ENCODE assay signal across 1 cellular context in the genomic region with DNA sequence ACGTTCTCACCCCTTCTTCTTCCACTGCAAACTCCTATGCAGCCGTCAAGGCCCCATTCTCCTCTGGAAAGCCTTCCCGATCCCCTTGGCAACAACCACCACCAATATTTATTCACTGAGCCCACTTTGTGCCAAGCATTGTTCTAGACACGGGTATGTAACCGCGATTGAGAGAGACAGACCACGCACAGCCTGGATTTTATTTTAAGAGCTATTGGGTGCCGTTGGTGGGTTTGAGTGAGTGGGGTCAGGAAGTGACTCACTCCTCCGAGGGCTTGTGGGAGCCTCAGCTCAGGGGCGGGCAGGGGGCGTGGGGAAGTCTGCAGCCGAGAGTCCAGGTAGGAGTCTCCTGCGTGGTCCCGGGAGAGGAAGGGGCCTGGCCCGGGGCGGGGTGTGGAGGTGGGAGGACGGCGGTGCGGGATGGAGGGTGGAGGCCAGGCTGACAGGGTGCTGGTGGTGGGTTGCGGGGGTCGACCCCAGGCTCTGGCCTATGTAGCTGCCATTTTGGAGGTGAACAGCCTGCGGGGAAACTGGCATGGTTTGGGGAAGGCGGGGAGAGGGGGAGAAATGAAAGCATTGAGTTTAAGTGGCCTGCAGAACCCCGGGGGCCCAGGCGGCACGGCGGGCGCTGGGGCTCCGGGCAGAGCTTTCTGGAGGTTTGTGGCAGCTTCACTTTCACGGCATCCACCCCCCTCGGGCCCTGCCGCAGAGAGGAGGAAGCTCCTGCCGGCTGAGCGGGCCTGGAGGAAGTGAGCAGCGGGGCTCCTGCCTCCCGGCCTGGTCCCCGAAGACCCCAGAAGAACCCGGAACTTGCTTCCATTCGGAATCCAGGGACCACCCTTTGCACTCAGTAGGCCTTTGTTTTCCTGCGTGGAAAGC.
A peak's percentile ranks its signal among the peaks of the same experiment; 100 is the strongest.
TF ChIP-seq lines count a peak whose summit lies in the region.

No MANE protein-coding gene starts in this region.

TF ChIP-seq in GM12878, 131 proteins besides CTCF, POLR2A, EP300 and RAD21 (continued from another document and continues in another):
- TF ChIP-seq, protein P1, sequence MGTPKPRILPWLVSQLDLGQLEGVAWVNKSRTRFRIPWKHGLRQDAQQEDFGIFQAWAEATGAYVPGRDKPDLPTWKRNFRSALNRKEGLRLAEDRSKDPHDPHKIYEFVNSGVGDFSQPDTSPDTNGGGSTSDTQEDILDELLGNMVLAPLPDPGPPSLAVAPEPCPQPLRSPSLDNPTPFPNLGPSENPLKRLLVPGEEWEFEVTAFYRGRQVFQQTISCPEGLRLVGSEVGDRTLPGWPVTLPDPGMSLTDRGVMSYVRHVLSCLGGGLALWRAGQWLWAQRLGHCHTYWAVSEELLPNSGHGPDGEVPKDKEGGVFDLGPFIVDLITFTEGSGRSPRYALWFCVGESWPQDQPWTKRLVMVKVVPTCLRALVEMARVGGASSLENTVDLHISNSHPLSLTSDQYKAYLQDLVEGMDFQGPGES (IDR thresholded peaks at IDR 0.05): no peak
- TF ChIP-seq, protein P2, sequence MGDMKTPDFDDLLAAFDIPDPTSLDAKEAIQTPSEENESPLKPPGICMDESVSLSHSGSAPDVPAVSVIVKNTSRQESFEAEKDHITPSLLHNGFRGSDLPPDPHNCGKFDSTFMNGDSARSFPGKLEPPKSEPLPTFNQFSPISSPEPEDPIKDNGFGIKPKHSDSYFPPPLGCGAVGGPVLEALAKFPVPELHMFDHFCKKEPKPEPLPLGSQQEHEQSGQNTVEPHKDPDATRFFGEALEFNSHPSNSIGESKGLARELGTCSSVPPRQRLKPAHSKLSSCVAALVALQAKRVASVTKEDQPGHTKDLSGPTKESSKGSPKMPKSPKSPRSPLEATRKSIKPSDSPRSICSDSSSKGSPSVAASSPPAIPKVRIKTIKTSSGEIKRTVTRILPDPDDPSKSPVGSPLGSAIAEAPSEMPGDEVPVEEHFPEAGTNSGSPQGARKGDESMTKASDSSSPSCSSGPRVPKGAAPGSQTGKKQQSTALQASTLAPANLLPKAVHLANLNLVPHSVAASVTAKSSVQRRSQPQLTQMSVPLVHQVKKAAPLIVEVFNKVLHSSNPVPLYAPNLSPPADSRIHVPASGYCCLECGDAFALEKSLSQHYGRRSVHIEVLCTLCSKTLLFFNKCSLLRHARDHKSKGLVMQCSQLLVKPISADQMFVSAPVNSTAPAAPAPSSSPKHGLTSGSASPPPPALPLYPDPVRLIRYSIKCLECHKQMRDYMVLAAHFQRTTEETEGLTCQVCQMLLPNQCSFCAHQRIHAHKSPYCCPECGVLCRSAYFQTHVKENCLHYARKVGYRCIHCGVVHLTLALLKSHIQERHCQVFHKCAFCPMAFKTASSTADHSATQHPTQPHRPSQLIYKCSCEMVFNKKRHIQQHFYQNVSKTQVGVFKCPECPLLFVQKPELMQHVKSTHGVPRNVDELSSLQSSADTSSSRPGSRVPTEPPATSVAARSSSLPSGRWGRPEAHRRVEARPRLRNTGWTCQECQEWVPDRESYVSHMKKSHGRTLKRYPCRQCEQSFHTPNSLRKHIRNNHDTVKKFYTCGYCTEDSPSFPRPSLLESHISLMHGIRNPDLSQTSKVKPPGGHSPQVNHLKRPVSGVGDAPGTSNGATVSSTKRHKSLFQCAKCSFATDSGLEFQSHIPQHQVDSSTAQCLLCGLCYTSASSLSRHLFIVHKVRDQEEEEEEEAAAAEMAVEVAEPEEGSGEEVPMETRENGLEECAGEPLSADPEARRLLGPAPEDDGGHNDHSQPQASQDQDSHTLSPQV (IDR thresholded peaks at IDR 0.05): no peak
- TF ChIP-seq RBBP5 (conservative IDR thresholded peaks at IDR 0.05): no peak
- TF ChIP-seq, protein P3, sequence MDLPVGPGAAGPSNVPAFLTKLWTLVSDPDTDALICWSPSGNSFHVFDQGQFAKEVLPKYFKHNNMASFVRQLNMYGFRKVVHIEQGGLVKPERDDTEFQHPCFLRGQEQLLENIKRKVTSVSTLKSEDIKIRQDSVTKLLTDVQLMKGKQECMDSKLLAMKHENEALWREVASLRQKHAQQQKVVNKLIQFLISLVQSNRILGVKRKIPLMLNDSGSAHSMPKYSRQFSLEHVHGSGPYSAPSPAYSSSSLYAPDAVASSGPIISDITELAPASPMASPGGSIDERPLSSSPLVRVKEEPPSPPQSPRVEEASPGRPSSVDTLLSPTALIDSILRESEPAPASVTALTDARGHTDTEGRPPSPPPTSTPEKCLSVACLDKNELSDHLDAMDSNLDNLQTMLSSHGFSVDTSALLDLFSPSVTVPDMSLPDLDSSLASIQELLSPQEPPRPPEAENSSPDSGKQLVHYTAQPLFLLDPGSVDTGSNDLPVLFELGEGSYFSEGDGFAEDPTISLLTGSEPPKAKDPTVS (IDR thresholded peaks at IDR 0.05; ENCODE audit: low read depth, low read length): no peak
- TF ChIP-seq SUPT20H (IDR thresholded peaks at IDR 0.05; ENCODE audit: borderline replicate concordance, control insufficient read depth, low read depth, low read length): no peak
- 0 out of 2 replicates have a peak, but pooled peaks have one; percentile 17 for TF ChIP-seq JUND (IDR thresholded peaks at IDR 0.05; ENCODE audit: low read depth, low read length)
- TF ChIP-seq RELA (IDR thresholded peaks at IDR 0.05; ENCODE audit: borderline replicate concordance, partially characterized antibody): no peak
- TF ChIP-seq TCF3 (IDR thresholded peaks at IDR 0.05; ENCODE audit: borderline replicate concordance, insufficient read depth, low read depth, low read length): no peak
- TF ChIP-seq, protein P4, sequence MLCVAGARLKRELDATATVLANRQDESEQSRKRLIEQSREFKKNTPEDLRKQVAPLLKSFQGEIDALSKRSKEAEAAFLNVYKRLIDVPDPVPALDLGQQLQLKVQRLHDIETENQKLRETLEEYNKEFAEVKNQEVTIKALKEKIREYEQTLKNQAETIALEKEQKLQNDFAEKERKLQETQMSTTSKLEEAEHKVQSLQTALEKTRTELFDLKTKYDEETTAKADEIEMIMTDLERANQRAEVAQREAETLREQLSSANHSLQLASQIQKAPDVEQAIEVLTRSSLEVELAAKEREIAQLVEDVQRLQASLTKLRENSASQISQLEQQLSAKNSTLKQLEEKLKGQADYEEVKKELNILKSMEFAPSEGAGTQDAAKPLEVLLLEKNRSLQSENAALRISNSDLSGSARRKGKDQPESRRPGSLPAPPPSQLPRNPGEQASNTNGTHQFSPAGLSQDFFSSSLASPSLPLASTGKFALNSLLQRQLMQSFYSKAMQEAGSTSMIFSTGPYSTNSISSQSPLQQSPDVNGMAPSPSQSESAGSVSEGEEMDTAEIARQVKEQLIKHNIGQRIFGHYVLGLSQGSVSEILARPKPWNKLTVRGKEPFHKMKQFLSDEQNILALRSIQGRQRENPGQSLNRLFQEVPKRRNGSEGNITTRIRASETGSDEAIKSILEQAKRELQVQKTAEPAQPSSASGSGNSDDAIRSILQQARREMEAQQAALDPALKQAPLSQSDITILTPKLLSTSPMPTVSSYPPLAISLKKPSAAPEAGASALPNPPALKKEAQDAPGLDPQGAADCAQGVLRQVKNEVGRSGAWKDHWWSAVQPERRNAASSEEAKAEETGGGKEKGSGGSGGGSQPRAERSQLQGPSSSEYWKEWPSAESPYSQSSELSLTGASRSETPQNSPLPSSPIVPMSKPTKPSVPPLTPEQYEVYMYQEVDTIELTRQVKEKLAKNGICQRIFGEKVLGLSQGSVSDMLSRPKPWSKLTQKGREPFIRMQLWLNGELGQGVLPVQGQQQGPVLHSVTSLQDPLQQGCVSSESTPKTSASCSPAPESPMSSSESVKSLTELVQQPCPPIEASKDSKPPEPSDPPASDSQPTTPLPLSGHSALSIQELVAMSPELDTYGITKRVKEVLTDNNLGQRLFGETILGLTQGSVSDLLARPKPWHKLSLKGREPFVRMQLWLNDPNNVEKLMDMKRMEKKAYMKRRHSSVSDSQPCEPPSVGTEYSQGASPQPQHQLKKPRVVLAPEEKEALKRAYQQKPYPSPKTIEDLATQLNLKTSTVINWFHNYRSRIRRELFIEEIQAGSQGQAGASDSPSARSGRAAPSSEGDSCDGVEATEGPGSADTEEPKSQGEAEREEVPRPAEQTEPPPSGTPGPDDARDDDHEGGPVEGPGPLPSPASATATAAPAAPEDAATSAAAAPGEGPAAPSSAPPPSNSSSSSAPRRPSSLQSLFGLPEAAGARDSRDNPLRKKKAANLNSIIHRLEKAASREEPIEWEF (IDR thresholded peaks at IDR 0.05; ENCODE audit: insufficient replicate concordance, low read depth, low read length): no peak
- TF ChIP-seq GABPA (IDR thresholded peaks at IDR 0.05; ENCODE audit: low read depth): no peak
- no peak for TF ChIP-seq KLF5 (IDR thresholded peaks at IDR 0.05; ENCODE audit: partially characterized antibody)
- no peak for TF ChIP-seq BMI1 (IDR thresholded peaks at IDR 0.05; ENCODE audit: borderline replicate concordance)
- TF ChIP-seq TCF12 (IDR thresholded peaks at IDR 0.05; ENCODE audit: low read depth, low read length): no peak
- TF ChIP-seq CBFB (IDR thresholded peaks at IDR 0.05; ENCODE audit: low read depth): peak; percentile 64; the same call in 1 of the 2 replicates
- no peak; the same call in 1 of the 2 replicates for TF ChIP-seq POLR2AphosphoS5 (IDR thresholded peaks at IDR 0.05; ENCODE audit: low read length)
- no peak for TF ChIP-seq FOS (IDR thresholded peaks at IDR 0.05; ENCODE audit: borderline replicate concordance, extremely low read depth, insufficient read length)
- no peak for TF ChIP-seq BRCA1 (IDR thresholded peaks at IDR 0.05; ENCODE audit: low read depth, low read length)
- no peak for TF ChIP-seq ZNF24 (IDR thresholded peaks at IDR 0.05)
- TF ChIP-seq, protein P5, sequence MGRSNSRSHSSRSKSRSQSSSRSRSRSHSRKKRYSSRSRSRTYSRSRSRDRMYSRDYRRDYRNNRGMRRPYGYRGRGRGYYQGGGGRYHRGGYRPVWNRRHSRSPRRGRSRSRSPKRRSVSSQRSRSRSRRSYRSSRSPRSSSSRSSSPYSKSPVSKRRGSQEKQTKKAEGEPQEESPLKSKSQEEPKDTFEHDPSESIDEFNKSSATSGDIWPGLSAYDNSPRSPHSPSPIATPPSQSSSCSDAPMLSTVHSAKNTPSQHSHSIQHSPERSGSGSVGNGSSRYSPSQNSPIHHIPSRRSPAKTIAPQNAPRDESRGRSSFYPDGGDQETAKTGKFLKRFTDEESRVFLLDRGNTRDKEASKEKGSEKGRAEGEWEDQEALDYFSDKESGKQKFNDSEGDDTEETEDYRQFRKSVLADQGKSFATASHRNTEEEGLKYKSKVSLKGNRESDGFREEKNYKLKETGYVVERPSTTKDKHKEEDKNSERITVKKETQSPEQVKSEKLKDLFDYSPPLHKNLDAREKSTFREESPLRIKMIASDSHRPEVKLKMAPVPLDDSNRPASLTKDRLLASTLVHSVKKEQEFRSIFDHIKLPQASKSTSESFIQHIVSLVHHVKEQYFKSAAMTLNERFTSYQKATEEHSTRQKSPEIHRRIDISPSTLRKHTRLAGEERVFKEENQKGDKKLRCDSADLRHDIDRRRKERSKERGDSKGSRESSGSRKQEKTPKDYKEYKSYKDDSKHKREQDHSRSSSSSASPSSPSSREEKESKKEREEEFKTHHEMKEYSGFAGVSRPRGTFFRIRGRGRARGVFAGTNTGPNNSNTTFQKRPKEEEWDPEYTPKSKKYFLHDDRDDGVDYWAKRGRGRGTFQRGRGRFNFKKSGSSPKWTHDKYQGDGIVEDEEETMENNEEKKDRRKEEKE (IDR thresholded peaks at IDR 0.05): no peak
- no peak for TF ChIP-seq MYB (IDR thresholded peaks at IDR 0.05; ENCODE audit: borderline replicate concordance, low read depth, low read length)
- no peak for TF ChIP-seq ZNF217 (IDR thresholded peaks at IDR 0.05)
- TF ChIP-seq DPF2 (IDR thresholded peaks at IDR 0.05): peak; percentile 12; the same call in 1 of the 2 replicates
- TF ChIP-seq MYC (IDR thresholded peaks at IDR 0.05; ENCODE audit: insufficient read depth, insufficient read length, insufficient replicate concordance, low read length, severe bottlenecking): no peak
- TF ChIP-seq BACH1 (IDR thresholded peaks at IDR 0.05; ENCODE audit: borderline replicate concordance): no peak; the same call in 1 of the 2 replicates
- TF ChIP-seq TARDBP (IDR thresholded peaks at IDR 0.05; ENCODE audit: borderline replicate concordance): no peak
- TF ChIP-seq KDM1A (IDR thresholded peaks at IDR 0.05; ENCODE audit: borderline replicate concordance): no peak
- peak; percentile 68; the same call in 1 of the 2 replicates for TF ChIP-seq SMAD5 (IDR thresholded peaks at IDR 0.05; ENCODE audit: low read depth)
- TF ChIP-seq HDAC6 (IDR thresholded peaks at IDR 0.05; ENCODE audit: unreplicated experiment): no peak
- TF ChIP-seq, protein P6, sequence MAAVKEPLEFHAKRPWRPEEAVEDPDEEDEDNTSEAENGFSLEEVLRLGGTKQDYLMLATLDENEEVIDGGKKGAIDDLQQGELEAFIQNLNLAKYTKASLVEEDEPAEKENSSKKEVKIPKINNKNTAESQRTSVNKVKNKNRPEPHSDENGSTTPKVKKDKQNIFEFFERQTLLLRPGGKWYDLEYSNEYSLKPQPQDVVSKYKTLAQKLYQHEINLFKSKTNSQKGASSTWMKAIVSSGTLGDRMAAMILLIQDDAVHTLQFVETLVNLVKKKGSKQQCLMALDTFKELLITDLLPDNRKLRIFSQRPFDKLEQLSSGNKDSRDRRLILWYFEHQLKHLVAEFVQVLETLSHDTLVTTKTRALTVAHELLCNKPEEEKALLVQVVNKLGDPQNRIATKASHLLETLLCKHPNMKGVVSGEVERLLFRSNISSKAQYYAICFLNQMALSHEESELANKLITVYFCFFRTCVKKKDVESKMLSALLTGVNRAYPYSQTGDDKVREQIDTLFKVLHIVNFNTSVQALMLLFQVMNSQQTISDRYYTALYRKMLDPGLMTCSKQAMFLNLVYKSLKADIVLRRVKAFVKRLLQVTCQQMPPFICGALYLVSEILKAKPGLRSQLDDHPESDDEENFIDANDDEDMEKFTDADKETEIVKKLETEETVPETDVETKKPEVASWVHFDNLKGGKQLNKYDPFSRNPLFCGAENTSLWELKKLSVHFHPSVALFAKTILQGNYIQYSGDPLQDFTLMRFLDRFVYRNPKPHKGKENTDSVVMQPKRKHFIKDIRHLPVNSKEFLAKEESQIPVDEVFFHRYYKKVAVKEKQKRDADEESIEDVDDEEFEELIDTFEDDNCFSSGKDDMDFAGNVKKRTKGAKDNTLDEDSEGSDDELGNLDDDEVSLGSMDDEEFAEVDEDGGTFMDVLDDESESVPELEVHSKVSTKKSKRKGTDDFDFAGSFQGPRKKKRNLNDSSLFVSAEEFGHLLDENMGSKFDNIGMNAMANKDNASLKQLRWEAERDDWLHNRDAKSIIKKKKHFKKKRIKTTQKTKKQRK (IDR thresholded peaks at IDR 0.05; ENCODE audit: low read depth, low read length): no peak
- TF ChIP-seq, protein P7, sequence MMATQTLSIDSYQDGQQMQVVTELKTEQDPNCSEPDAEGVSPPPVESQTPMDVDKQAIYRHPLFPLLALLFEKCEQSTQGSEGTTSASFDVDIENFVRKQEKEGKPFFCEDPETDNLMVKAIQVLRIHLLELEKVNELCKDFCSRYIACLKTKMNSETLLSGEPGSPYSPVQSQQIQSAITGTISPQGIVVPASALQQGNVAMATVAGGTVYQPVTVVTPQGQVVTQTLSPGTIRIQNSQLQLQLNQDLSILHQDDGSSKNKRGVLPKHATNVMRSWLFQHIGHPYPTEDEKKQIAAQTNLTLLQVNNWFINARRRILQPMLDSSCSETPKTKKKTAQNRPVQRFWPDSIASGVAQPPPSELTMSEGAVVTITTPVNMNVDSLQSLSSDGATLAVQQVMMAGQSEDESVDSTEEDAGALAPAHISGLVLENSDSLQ (IDR thresholded peaks at IDR 0.05): no peak
- TF ChIP-seq HCFC1 (IDR thresholded peaks at IDR 0.05; ENCODE audit: low read length): no peak; the same call in 1 of the 2 replicates
- TF ChIP-seq ZZZ3 (IDR thresholded peaks at IDR 0.05; ENCODE audit: control insufficient read depth, insufficient read length, low read depth): no peak
- no peak for TF ChIP-seq MTA3 (IDR thresholded peaks at IDR 0.05; ENCODE audit: borderline replicate concordance, low read length)
